27 cellular contexts compared by ENCODE assay signal in genomic region chr6:98047881-98048280, GRCh38.
"Had no signal": no experiment of that assay in that cellular context is flagged by ENCODE, and none has a peak within 500 bp of the region (broad histone marks: within the 10 kb centered on the region; RNA-seq: fewer than 3 reads in every experiment).

No MANE protein-coding gene starts in this region.

- H3K27ac ChIP-seq: ascending aorta, breast epithelium, SJCRH30, WERI-Rb-1 had no signal

- H3K9me3 Mint-ChIP-seq: activated CD4-positive, alpha-beta T cell treated with anti-CD3 and anti-CD28 coated beads, Interleukin-2, amount 10 ng/mL, durations not matched to agents 24 days and 14 days; activated CD8-positive, alpha-beta T cell treated with anti-CD3 and anti-CD28 coated beads for 36 hours; activated T-cell treated with anti-CD3 and anti-CD28 coated beads, Interleukin-2, amount 50 U/mL, for 72 hours; activated T-helper 17 cell treated with anti-CD3 and anti-CD28 coated beads, Interleukin-2, amount 50 U/mL, for 72 hours had no signal

- H3K4me1 Mint-ChIP-seq: activated CD4-positive, alpha-beta T cell treated with anti-CD3 and anti-CD28 coated beads, Interleukin-2, amount 10 ng/mL, durations not matched to agents 24 days and 14 days; activated naive CD8-positive, alpha-beta T cell treated with anti-CD3 and anti-CD28 coated beads for 36 hours; activated T-helper 17 cell treated with anti-CD3 and anti-CD28 coated beads, Interleukin-2, amount 50 U/mL, for 72 hours had no signal

- H3K4me3 ChIP-seq: ascending aorta, breast epithelium, K562, SJCRH30, SK-N-MC had no signal

- DNase-seq: activated CD4-positive, alpha-beta T cell treated with anti-CD3 and anti-CD28 coated beads for 1 hour; activated CD4-positive, alpha-beta T cell treated with anti-CD3 and anti-CD28 coated beads, Interleukin-2, amount 10 ng/mL, durations not matched to agents 24 days and 14 days; activated CD4-positive, alpha-beta T cell treated with anti-CD3 and anti-CD28 coated beads, Interleukin-2, amount 50 U/mL, for 4 hours; activated CD4-positive, CD25-positive, alpha-beta regulatory T cell; activated CD8-positive, alpha-beta T cell treated with anti-CD3 and anti-CD28 coated beads for 36 hours; activated effector memory CD4-positive, alpha-beta T cell treated with anti-CD3 and anti-CD28 coated beads, Interleukin-2, amount 50 U/mL, for 16 hours; activated naive CD4-positive, alpha-beta T cell; activated naive CD4-positive, alpha-beta T cell treated with anti-CD3 and anti-CD28 coated beads, Interleukin-2, amount 50 U/mL, for 16 hours; activated naive CD8-positive, alpha-beta T cell treated with anti-CD3 and anti-CD28 coated beads for 36 hours; activated T-cell treated with anti-CD3 and anti-CD28 coated beads, Interleukin-2, amount 50 U/mL, for 1 hour; activated T-cell treated with anti-CD3 and anti-CD28 coated beads, Interleukin-2, amount 50 U/mL, for 72 hours; NCI-H1105; NCI-H1417 treated with DMSO at 0.1 percent for 48 hours; NCI-H187 treated with DMSO at 0.1 percent for 48 hours; NCI-H2171 treated with DMSO at 0.1 percent for 48 hours; NCI-H2227 treated with DMSO at 0.1 percent for 48 hours; NCI-H524 treated with DMSO at 0.1 percent for 48 hours; SHP77; SJCRH30; T1000; WERI-Rb-1 had no signal

- H3K36me3 Mint-ChIP-seq: activated naive CD8-positive, alpha-beta T cell treated with anti-CD3 and anti-CD28 coated beads for 36 hours had no signal

- ATAC-seq: activated CD8-positive, alpha-beta T cell treated with anti-CD3 and anti-CD28 coated beads for 36 hours; activated T-cell treated with anti-CD3 and anti-CD28 coated beads, Interleukin-2, amount 50 U/mL, for 72 hours; activated T-helper 17 cell treated with anti-CD3 and anti-CD28 coated beads, Interleukin-2, amount 50 U/mL, for 72 hours; K562; Panc1 had no signal

- H3K27me3 Mint-ChIP-seq: activated CD4-positive, alpha-beta T cell treated with anti-CD3 and anti-CD28 coated beads, Interleukin-2, amount 10 ng/mL, durations not matched to agents 24 days and 14 days; activated CD8-positive, alpha-beta T cell treated with anti-CD3 and anti-CD28 coated beads for 36 hours; activated naive CD8-positive, alpha-beta T cell treated with anti-CD3 and anti-CD28 coated beads for 36 hours; activated T-helper 17 cell treated with anti-CD3 and anti-CD28 coated beads, Interleukin-2, amount 50 U/mL, for 72 hours had no signal

- H3K4me3 Mint-ChIP-seq: activated CD4-positive, alpha-beta T cell treated with anti-CD3 and anti-CD28 coated beads, Interleukin-2, amount 10 ng/mL, durations not matched to agents 24 days and 14 days; activated CD8-positive, alpha-beta T cell treated with anti-CD3 and anti-CD28 coated beads for 36 hours; activated naive CD8-positive, alpha-beta T cell treated with anti-CD3 and anti-CD28 coated beads for 36 hours; activated T-cell treated with anti-CD3 and anti-CD28 coated beads, Interleukin-2, amount 50 U/mL, for 72 hours; activated T-helper 17 cell treated with anti-CD3 and anti-CD28 coated beads, Interleukin-2, amount 50 U/mL, for 72 hours had no signal

- FAIRE-seq: K562 had no signal

- H3K27ac Mint-ChIP-seq: activated CD4-positive, alpha-beta T cell treated with anti-CD3 and anti-CD28 coated beads, Interleukin-2, amount 10 ng/mL, durations not matched to agents 24 days and 14 days; activated CD8-positive, alpha-beta T cell treated with anti-CD3 and anti-CD28 coated beads for 36 hours; activated naive CD8-positive, alpha-beta T cell treated with anti-CD3 and anti-CD28 coated beads for 36 hours; activated T-cell treated with anti-CD3 and anti-CD28 coated beads, Interleukin-2, amount 50 U/mL, for 72 hours; activated T-helper 17 cell treated with anti-CD3 and anti-CD28 coated beads, Interleukin-2, amount 50 U/mL, for 72 hours had no signal

- H3K27me3 ChIP-seq: ascending aorta had no signal

- H3K4me1 ChIP-seq: ascending aorta, breast epithelium, SJCRH30 had no signal

- H3K9me3 ChIP-seq: ascending aorta, breast epithelium, SJCRH30 had no signal

- H3K36me3 ChIP-seq: ascending aorta, breast epithelium, SJCRH30, WERI-Rb-1 had no signal
